23 cellular contexts compared by ENCODE assay signal in the genomic region with DNA sequence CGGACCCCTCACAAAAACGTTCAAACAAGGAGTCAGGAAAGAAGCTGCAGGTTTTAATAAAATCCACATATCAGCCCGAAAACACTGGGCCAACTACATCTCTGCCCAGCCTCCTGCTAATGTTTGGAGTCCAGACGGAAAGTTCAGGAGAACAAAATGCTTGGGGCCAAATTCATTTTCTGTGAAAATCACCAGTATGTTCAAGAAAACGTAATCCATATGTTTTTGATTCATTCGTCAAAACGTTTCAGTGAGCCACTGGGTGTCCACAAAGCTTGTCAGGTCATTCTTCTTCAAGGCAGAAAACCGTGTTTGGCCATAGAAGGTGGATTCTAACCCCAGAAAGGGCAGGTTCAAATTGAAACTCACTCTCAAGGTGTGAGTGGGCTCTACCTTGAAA.
A peak's percentile ranks its signal among the peaks of the same experiment; 100 is the strongest.
DNase-seq lines count a peak whose midpoint lies in the region; ATAC-seq and TF ChIP-seq lines count a peak whose summit lies in the region.
"Had no signal": no experiment of that assay in that cellular context is flagged by ENCODE, and none has a peak within 500 bp of the region (broad histone marks: within the 10 kb centered on the region; RNA-seq: fewer than 3 reads in every experiment).

No MANE protein-coding gene starts in this region.

- peaks cover 2% of the 10 kb centered on the region for H3K4me1 Mint-ChIP-seq in activated CD8-positive, alpha-beta T cell treated with anti-CD3 and anti-CD28 coated beads for 36 hours (ENCODE audit: low read depth)
- H3K4me1 Mint-ChIP-seq: central memory CD8-positive, alpha-beta T cell; stimulated activated effector memory CD8-positive, alpha-beta T cell treated with anti-CD3 and anti-CD28 coated beads, Interleukin-12 subunit alpha, Interleukin-12 subunit beta, amount 100 ng/mL, for 72 hours had no signal

- in situ Hi-C loops in transverse colon (cut with MboI; ENCODE audit: low pct_ligation_motif_present in 1 of 4, low pct_unique_long_range_greater_than_20kb in 1 of 4, low sequenced_read_pairs in 3 of 4) = no loop called here

- no peak overlapping the region for H3K4me3 Mint-ChIP-seq in activated CD8-positive, alpha-beta T cell treated with anti-CD3 and anti-CD28 coated beads for 36 hours
- H3K4me3 Mint-ChIP-seq: activated CD4-positive, alpha-beta T cell treated with anti-CD3 and anti-CD28 coated beads for 36 hours; activated naive CD8-positive, alpha-beta T cell; central memory CD8-positive, alpha-beta T cell; H9; neural crest cell; stimulated activated effector memory CD8-positive, alpha-beta T cell treated with anti-CD3 and anti-CD28 coated beads, Interleukin-12 subunit alpha, Interleukin-12 subunit beta, amount 100 ng/mL, for 72 hours had no signal

- TF ChIP-seq POLR2A in esophagus squamous epithelium (IDR thresholded peaks at IDR 0.05) = no peak
- no peak for TF ChIP-seq POLR2A in transverse colon (IDR thresholded peaks at IDR 0.05)

- H3K36me3 Mint-ChIP-seq in activated CD8-positive, alpha-beta T cell treated with anti-CD3 and anti-CD28 coated beads for 36 hours (ENCODE audit: low read depth) = no peaks in the 10 kb centered on the region
- H3K36me3 Mint-ChIP-seq: activated naive CD8-positive, alpha-beta T cell; stimulated activated effector memory CD8-positive, alpha-beta T cell treated with anti-CD3 and anti-CD28 coated beads, Interleukin-12 subunit alpha, Interleukin-12 subunit beta, amount 100 ng/mL, for 72 hours had no signal

- 58 to 82% methylated on average over 8 of the region's 8 CpGs for WGBS in esophagus squamous epithelium, 2 donors
- 65 to 76% methylated on average over 8 of the region's 8 CpGs for WGBS in transverse colon (ENCODE audit: low coverage in 1 of 2), 2 donors

- H3K4me1 ChIP-seq in SJCRH30 (peaks cover 21% of the 10 kb centered on the region), esophagus squamous epithelium (peaks cover 0 to 19% (median 11%) of the 10 kb centered on the region in 3 donors), muscle layer of duodenum (ENCODE audit: control insufficient read depth in 1 of 2, insufficient read depth in 2 of 2, low read length in 2 of 2) (peaks cover 6 to 19% of the 10 kb centered on the region in 2 donors), transverse colon (peaks cover 0 to 10% (median 4%) of the 10 kb centered on the region in 4 donors)

- no peak overlapping the region for H3K27ac Mint-ChIP-seq in activated CD8-positive, alpha-beta T cell treated with anti-CD3 and anti-CD28 coated beads for 36 hours
- H3K27ac Mint-ChIP-seq: activated CD4-positive, alpha-beta T cell treated with anti-CD3 and anti-CD28 coated beads for 36 hours; activated naive CD8-positive, alpha-beta T cell; stimulated activated effector memory CD8-positive, alpha-beta T cell treated with anti-CD3 and anti-CD28 coated beads, Interleukin-12 subunit alpha, Interleukin-12 subunit beta, amount 100 ng/mL, for 72 hours had no signal

- TF ChIP-seq EP300 in transverse colon (IDR thresholded peaks at IDR 0.05; ENCODE audit: low read depth) = no peak

- intact Hi-C loops in esophagus squamous epithelium (cut with DNase I) (no loop called here), transverse colon (cut with DNase I; ENCODE audit: low total_unique reads) (loop anchor here (5.0 kb wide), 2 partner anchors 87 to 88 kb away; a partner anchor contains a TSS)
- intact Hi-C loops in activated CD8-positive, alpha-beta T cell treated with anti-CD3 and anti-CD28 coated beads for 36 hours (cut with micrococcal nuclease) = no loop called here

- H3K27me3 Mint-ChIP-seq in activated CD8-positive, alpha-beta T cell treated with anti-CD3 and anti-CD28 coated beads for 36 hours = peaks cover 6% of the 10 kb centered on the region

- no peaks in the 10 kb centered on the region for H3K9me3 ChIP-seq in SJCRH30 (replicated peaks)
- H3K9me3 ChIP-seq in esophagus squamous epithelium = no peaks in the 10 kb centered on the region
- H3K9me3 ChIP-seq in muscle layer of duodenum (ENCODE audit: control insufficient read depth in 1 of 2, low read length in 2 of 2) = no peaks in the 10 kb centered on the region
- no peaks in the 10 kb centered on the region for H3K9me3 ChIP-seq in transverse colon

- TF ChIP-seq CTCF in esophagus squamous epithelium (IDR thresholded peaks at IDR 0.05) = no peak
- TF ChIP-seq CTCF in transverse colon (IDR thresholded peaks at IDR 0.05) = no peak
- no peak for TF ChIP-seq CTCF in activated CD8-positive, alpha-beta T cell treated with anti-CD3 and anti-CD28 coated beads for 36 hours (IDR thresholded peaks at IDR 0.05)

- H3K27me3 ChIP-seq in SJCRH30 (no peaks in the 10 kb centered on the region), esophagus squamous epithelium (no peaks in the 10 kb centered on the region), muscle layer of duodenum (ENCODE audit: low read depth, low read length) (no peaks in the 10 kb centered on the region), transverse colon (no peaks in the 10 kb centered on the region)

- POLR2A ChIA-PET in activated CD8-positive, alpha-beta T cell treated with anti-CD3 and anti-CD28 coated beads for 36 hours (lab: Charles Lee) = no interaction called here

- no peak for DNase-seq in SJCRH30
- DNase-seq in esophagus squamous epithelium (lab: John Stamatoyannopoulos, UW) = no peak
- no peak for DNase-seq in transverse colon
- DNase-seq in T-helper 1 cell = no peak
- no peak for DNase-seq in activated effector memory CD4-positive, alpha-beta T cell treated with Interleukin-2 at 50 U/mL for 16 hours
- no peak for DNase-seq in activated CD8-positive, alpha-beta T cell treated with anti-CD3 and anti-CD28 coated beads for 36 hours
- DNase-seq: ACHN; activated CD4-positive, alpha-beta T cell treated with anti-CD3 and anti-CD28 coated beads for 36 hours; activated T-cell treated with anti-CD3 and anti-CD28 coated beads for 4 hours; dermis blood vessel endothelial cell; DMS53; H9; NCI-H1105 treated with DMSO at 0.1 percent for 48 hours; NCI-H1930; NCI-H2227 treated with DMSO at 0.1 percent for 48 hours; NCI-H748 treated with DMSO at 0.1 percent for 48 hours; stimulated activated CD4-positive, alpha-beta T cell treated with anti-CD3 and anti-CD28 coated beads, Interleukin-12 subunit alpha, Interleukin-12 subunit beta, amount 100 ng/mL, for 4 hours; stimulated activated CD4-positive, alpha-beta T cell treated with anti-CD3 and anti-CD28 coated beads, Interleukin-4, amount 100 ng/mL, for 1 hour had no signal

- H3K9me3 Mint-ChIP-seq in activated CD8-positive, alpha-beta T cell treated with anti-CD3 and anti-CD28 coated beads for 36 hours = no peaks in the 10 kb centered on the region
- H3K9me3 Mint-ChIP-seq: central memory CD8-positive, alpha-beta T cell; H9; neural crest cell; stimulated activated effector memory CD8-positive, alpha-beta T cell treated with anti-CD3 and anti-CD28 coated beads, Interleukin-12 subunit alpha, Interleukin-12 subunit beta, amount 100 ng/mL, for 72 hours had no signal

- H3K4me3 ChIP-seq in SJCRH30 (no peak overlapping the region), esophagus squamous epithelium (no peak overlapping the region), muscle layer of duodenum (ENCODE audit: low read depth in 1 of 2, low read length in 2 of 2) (no peak overlapping the region), transverse colon (no peak overlapping the region)

- H3K27ac ChIP-seq in SJCRH30 (peak overlapping the region; percentile 52), esophagus squamous epithelium (peak overlapping the region in 3 of 4 donors; percentile 17 to 77 (median 63)), muscle layer of duodenum (ENCODE audit: low read length) (peak overlapping the region; percentile 67), transverse colon (peak overlapping the region; percentile 51 to 79 (median 70))

- ATAC-seq in activated CD8-positive, alpha-beta T cell treated with anti-CD3 and anti-CD28 coated beads for 36 hours = no peak
- ATAC-seq: activated CD4-positive, alpha-beta T cell treated with anti-CD3 and anti-CD28 coated beads for 36 hours; stimulated activated effector memory CD8-positive, alpha-beta T cell treated with anti-CD3 and anti-CD28 coated beads, Interleukin-12 subunit alpha, Interleukin-12 subunit beta, amount 100 ng/mL, for 72 hours had no signal

- H3K36me3 ChIP-seq in SJCRH30 (no peaks in the 10 kb centered on the region), esophagus squamous epithelium (no peaks in the 10 kb centered on the region), muscle layer of duodenum (ENCODE audit: control insufficient read depth in 1 of 2, insufficient read depth in 2 of 2, low read length in 2 of 2) (no peaks in the 10 kb centered on the region), transverse colon (no peaks in the 10 kb centered on the region)

- CTCF ChIA-PET in activated CD8-positive, alpha-beta T cell treated with anti-CD3 and anti-CD28 coated beads for 36 hours (lab: Charles Lee) = no interaction called here
